18 cellular contexts compared by ENCODE assay signal in genomic region chr3:194637541-194638400, GRCh38. TPM values are rescaled to one million over a fixed set of nuclear protein-coding genes. Genes with fewer than 3 reads are reported as not detected.
A peak's percentile ranks its signal among the peaks of the same experiment; 100 is the strongest.
DNase-seq lines count a peak whose midpoint lies in the region; ATAC-seq, FAIRE-seq and TF ChIP-seq lines count a peak whose summit lies in the region.
"Had no signal": no experiment of that assay in that cellular context is flagged by ENCODE, and none has a peak within 500 bp of the region (broad histone marks: within the 10 kb centered on the region; RNA-seq: fewer than 3 reads in every experiment).

No MANE protein-coding gene starts in this region.

- H2BK120ac ChIP-seq in H9 (ENCODE audit: low read depth, low read length, poor library complexity, severe bottlenecking) = no peak overlapping the region

- peak overlapping the region; percentile 52 for H3K27ac Mint-ChIP-seq in activated naive CD4-positive, alpha-beta T cell treated with anti-CD3 and anti-CD28 coated beads, Interleukin-2, amount 10 ng/mL, durations not matched to agents 7 days and 5 days
- H3K27ac Mint-ChIP-seq in H9 (peak overlapping the region; percentile 32 to 73 (median 45); a peak in 4 of 7 replicates), progenitor cell of endocrine pancreas (peak overlapping the region; percentile 37)
- H3K27ac Mint-ChIP-seq: IgD-negative memory B cell had no signal

- no peak overlapping the region for H2AFZ ChIP-seq in H9 (ENCODE audit: low read length)

- no peak overlapping the region for H3K18ac ChIP-seq in H9 (ENCODE audit: insufficient read length, low read depth, low read length)

- H3K9me3 ChIP-seq in H9 (ENCODE audit: control insufficient read depth, low read depth, low read length) = no peaks in the 10 kb centered on the region
- no peaks in the 10 kb centered on the region for H3K9me3 ChIP-seq in small intestine (ENCODE audit: control insufficient read depth, low read depth)
- H3K9me3 ChIP-seq: A549 had no signal

- H3K79me1 ChIP-seq in H9 (ENCODE audit: insufficient read depth, low read depth, low read length, poor library complexity, severe bottlenecking) = no peaks in the 10 kb centered on the region

- H3K27me3 Mint-ChIP-seq in activated naive CD4-positive, alpha-beta T cell treated with anti-CD3 and anti-CD28 coated beads, Interleukin-2, amount 10 ng/mL, durations not matched to agents 7 days and 5 days = peaks cover 4% of the 10 kb centered on the region
- H3K27me3 Mint-ChIP-seq in H9 (ENCODE audit: low read depth) (no peaks in the 10 kb centered on the region), progenitor cell of endocrine pancreas (no peaks in the 10 kb centered on the region)
- H3K27me3 Mint-ChIP-seq: IgD-negative memory B cell had no signal

- no peak overlapping the region for H3K9ac ChIP-seq in H9 (ENCODE audit: extremely low read depth, insufficient read length, low read length)

- H3K36me3 ChIP-seq in small intestine (ENCODE audit: control insufficient read depth in 2 of 2, insufficient read depth in 2 of 2, low read length in 2 of 2) = peaks cover under 1 to 1% of the 10 kb centered on the region in 2 donors

- H4K5ac ChIP-seq in H9 (ENCODE audit: insufficient read length, low read depth, low read length) = no peak overlapping the region

- no CpG with 5 or more reads among the region's 22 CpGs for WGBS in H9 (ENCODE audit: extremely low coverage, insufficient read length, low lambda C conversion rate)
- WGBS in small intestine, 3 donors = 93 to 95% (median 94%) methylated on average over 22 of the region's 22 CpGs

- no peak overlapping the region for H3K56ac ChIP-seq in H9 (ENCODE audit: insufficient read length, low read depth, low read length)

- H3K9me3 Mint-ChIP-seq in activated naive CD4-positive, alpha-beta T cell treated with anti-CD3 and anti-CD28 coated beads, Interleukin-2, amount 10 ng/mL, durations not matched to agents 7 days and 5 days = no peaks in the 10 kb centered on the region
- H3K9me3 Mint-ChIP-seq in H9 = no peaks in the 10 kb centered on the region
- no peaks in the 10 kb centered on the region for H3K9me3 Mint-ChIP-seq in progenitor cell of endocrine pancreas (ENCODE audit: low read depth)
- H3K9me3 Mint-ChIP-seq: IgD-negative memory B cell had no signal

- FAIRE-seq in small intestine (lab: Jason Lieb, UNC) = no peak
- FAIRE-seq: A549, GM12891 had no signal

- no peak overlapping the region for H3K4me2 ChIP-seq in H9 (ENCODE audit: insufficient read depth, insufficient read length, low read length)
- H3K4me2 ChIP-seq: A549 had no signal

- H3K27ac ChIP-seq in H9 (ENCODE audit: insufficient read length, low read depth, low read length) (no peak overlapping the region), small intestine (ENCODE audit: low read depth in 1 of 2, low read length in 1 of 2) (no peak overlapping the region)
- H3K27ac ChIP-seq: A549 had no signal

- H2BK20ac ChIP-seq in H9 (ENCODE audit: low read depth, low read length, poor library complexity, severe bottlenecking) = no peak overlapping the region

- H3K4me3 Mint-ChIP-seq in activated naive CD4-positive, alpha-beta T cell treated with anti-CD3 and anti-CD28 coated beads, Interleukin-2, amount 10 ng/mL, durations not matched to agents 7 days and 5 days = no peak overlapping the region
- no peak overlapping the region for H3K4me3 Mint-ChIP-seq in H9
- no peak overlapping the region for H3K4me3 Mint-ChIP-seq in progenitor cell of endocrine pancreas (ENCODE audit: low read depth)

- H2BK5ac ChIP-seq in H9 (ENCODE audit: insufficient read length, low read length) = no peak overlapping the region

- no peak overlapping the region for H3T11ph ChIP-seq in H9 (ENCODE audit: low read length)

- H3K4me1 Mint-ChIP-seq in activated naive CD4-positive, alpha-beta T cell treated with anti-CD3 and anti-CD28 coated beads, Interleukin-2, amount 10 ng/mL, durations not matched to agents 7 days and 5 days = peaks cover 15% of the 10 kb centered on the region
- H3K4me1 Mint-ChIP-seq in H9 (peaks cover 6 to 10% of the 10 kb centered on the region in 2 experiments), progenitor cell of endocrine pancreas (ENCODE audit: low read depth) (peaks cover 1% of the 10 kb centered on the region)

- no peak for ATAC-seq in GM18858 (IDR thresholded peaks at IDR 0.05; ENCODE audit: unreplicated experiment)
- ATAC-seq: A549 had no signal

- H3K36me3 Mint-ChIP-seq in activated naive CD4-positive, alpha-beta T cell treated with anti-CD3 and anti-CD28 coated beads, Interleukin-2, amount 10 ng/mL, durations not matched to agents 7 days and 5 days = peaks cover 16% of the 10 kb centered on the region
- H3K36me3 Mint-ChIP-seq in H9 (ENCODE audit: insufficient read depth in 1 of 3, low read depth in 3 of 3) (peaks cover 18 to 33% (median 23%) of the 10 kb centered on the region in 3 experiments), progenitor cell of endocrine pancreas (ENCODE audit: insufficient read depth) (peaks cover 12% of the 10 kb centered on the region)

- H3K4me3 ChIP-seq in small intestine (ENCODE audit: low read depth in 1 of 2, low read length in 2 of 2) = no peak overlapping the region
- H3K4me3 ChIP-seq: A549 had no signal

- H3K27me3 ChIP-seq in H9 (ENCODE audit: insufficient read depth, low read length) = no peaks in the 10 kb centered on the region
- no peaks in the 10 kb centered on the region for H3K27me3 ChIP-seq in small intestine (ENCODE audit: control insufficient read depth in 2 of 2, insufficient read depth in 2 of 2, low read length in 2 of 2)

- H3K14ac ChIP-seq in H9 (ENCODE audit: insufficient read depth, low read length) = no peak overlapping the region

- H3K4me1 ChIP-seq in H9 (ENCODE audit: insufficient read depth, low read length) = no peaks in the 10 kb centered on the region
- H3K4me1 ChIP-seq in small intestine (ENCODE audit: control insufficient read depth in 2 of 2, insufficient read depth in 1 of 2, low read depth in 1 of 2, low read length in 1 of 2) = no peaks in the 10 kb centered on the region
- H3K4me1 ChIP-seq: A549 had no signal

- TF ChIP-seq CTCF in H9 (conservative IDR thresholded peaks at IDR 0.05) (no peak), progenitor cell of endocrine pancreas (IDR thresholded peaks at IDR 0.05; ENCODE audit: unreplicated experiment) (no peak)

- H2BK15ac ChIP-seq in H9 (ENCODE audit: low read depth, low read length) = no peak overlapping the region

- H4K8ac ChIP-seq in H9 (replicated peaks; ENCODE audit: insufficient read length, low read depth, low read length) = no peak overlapping the region

- no peak overlapping the region for H2BK12ac ChIP-seq in H9 (ENCODE audit: insufficient read length, low read depth, low read length)

- no peak overlapping the region for H4K91ac ChIP-seq in H9 (ENCODE audit: insufficient read length, low read depth, low read length)

- H3K23ac ChIP-seq in H9 (ENCODE audit: insufficient read length, low read depth, low read length) = no peak overlapping the region

- no peaks in the 10 kb centered on the region for H3K23me2 ChIP-seq in H9 (ENCODE audit: insufficient read length, low read depth, low read length, poor library complexity, severe bottlenecking)

- H4K20me1 ChIP-seq in H9 (ENCODE audit: control insufficient read depth, insufficient read depth, insufficient read length) = no peaks in the 10 kb centered on the region

- H2AK5ac ChIP-seq in H9 (ENCODE audit: insufficient read length, low read length) = no peak overlapping the region

- CTCF ChIA-PET in activated naive CD4-positive, alpha-beta T cell treated with anti-CD3 and anti-CD28 coated beads, Interleukin-2, amount 10 ng/mL, durations not matched to agents 7 days and 5 days (lab: Charles Lee) = interaction anchor here (1.3 kb wide), 1 partner anchor 50 kb away, joined by 3 read pairs; no protein-coding TSS in a partner anchor

- DNase-seq in activated naive CD4-positive, alpha-beta T cell treated with anti-CD3 and anti-CD28 coated beads, Interleukin-2, amount 10 ng/mL, durations not matched to agents 7 days and 5 days = no peak
- DNase-seq in activated naive CD4-positive, alpha-beta T cell treated with anti-CD3 and anti-CD28 coated beads, Interleukin-2, amount 50 U/mL, for 16 hours = no peak
- DNase-seq in H9 = no peak
- peak; percentile 60 for DNase-seq in mesenteric fat pad (ENCODE audit: low spot score)
- DNase-seq in progenitor cell of endocrine pancreas (ENCODE audit: low spot score, unreplicated experiment) = no peak
- DNase-seq in small intestine = no peak
- DNase-seq in NCI-H128 (lab: John Stamatoyannopoulos, UW; ENCODE audit: unreplicated experiment) = no peak
- DNase-seq: C1 segment of cervical spinal cord, GF-D8, NCI-H1105 treated with DMSO at 0.1 percent for 48 hours, NCI-H187, NCI-H2171, NCI-H446 treated with DMSO at 0.1 percent for 48 hours, NCI-H774 had no signal

- H3K79me2 ChIP-seq in H9 (ENCODE audit: insufficient read depth, low read length) = no peaks in the 10 kb centered on the region

- H3K4ac ChIP-seq in H9 (ENCODE audit: low read depth, low read length) = no peak overlapping the region

RNA-seq across cellular contexts. Expression of gene TMEM44, which starts 4.6 kb away (rescaled TPM):
- 16.5 and 19.8 TPM in 2 replicates for total RNA-seq in H9 (2021)
- 12.4 TPM for total RNA-seq in mesenteric fat pad
- total RNA-seq in progenitor cell of endocrine pancreas = 40.1 and 44.7 TPM in 2 replicates
- polyA plus RNA-seq in small intestine = 10 to 100 TPM in 1 of 3 donors, 1 to 10 TPM in 2; 2.7 to 12.2 (median 3.6) TPM

RNA-seq across cellular contexts. Expression of gene LSG1, which starts 34.2 kb away (rescaled TPM):
- 59.9 and 63.3 TPM in 2 replicates for total RNA-seq in H9 (2021)
- total RNA-seq in mesenteric fat pad = 37.6 TPM
- total RNA-seq in progenitor cell of endocrine pancreas = 51.0 and 52.9 TPM in 2 replicates
- 10 to 100 TPM; 17.7 to 23.2 (median 20.7) TPM for polyA plus RNA-seq in small intestine

RNA-seq across cellular contexts. Expression of gene FAM43A, which starts 47.9 kb away (rescaled TPM):
- total RNA-seq in H9 (2021) (2.4 and 2.7 TPM in 2 replicates), mesenteric fat pad (22.3 TPM), progenitor cell of endocrine pancreas (0.12 and 0.31 TPM in 2 replicates)
- polyA plus RNA-seq in small intestine = 1 to 10 TPM in 2 of 3 donors, under 1 TPM in 1; 0.45 to 9.8 (median 1.6) TPM
